Comparison of ENCODE assay signal across 8 cellular contexts in genomic region chr11:3159296-3160190, GRCh38. TPM values are rescaled to one million over a fixed set of nuclear protein-coding genes. Genes with fewer than 3 reads are reported as not detected.
DNase-seq lines count a peak whose midpoint lies in the region; FAIRE-seq and TF ChIP-seq lines count a peak whose summit lies in the region.

No MANE protein-coding gene starts in this region.

- H3K27ac ChIP-seq in mesodermal cell (ENCODE audit: low read depth, low read length, severe bottlenecking), result no peak overlapping the region
- peak overlapping the region in 1 of 2 donors; percentile 26 for H3K27ac ChIP-seq in testis

- H3K4me1 ChIP-seq in mesodermal cell (ENCODE audit: control insufficient read depth, insufficient read depth, low read length, poor library complexity, severe bottlenecking), result peaks cover 32% of the 10 kb centered on the region
- peaks cover 33% of the 10 kb centered on the region for H3K4me1 ChIP-seq in testis

- H3K9me3 ChIP-seq in mesodermal cell (ENCODE audit: control insufficient read depth, low read length) (no peaks in the 10 kb centered on the region), testis (no peaks in the 10 kb centered on the region)

- H3K27me3 ChIP-seq in testis, result no peaks in the 10 kb centered on the region

- H3K4me3 ChIP-seq in epithelial cell of esophagus (ENCODE audit: low read length) (peak overlapping the region; percentile 47), mesodermal cell (ENCODE audit: extremely low read depth, insufficient read depth, low read length, poor library complexity, severe bottlenecking) (peak overlapping the region; percentile 45), testis (peak overlapping the region; percentile 19 to 53)

- TF ChIP-seq POLR2A in testis (IDR thresholded peaks at IDR 0.05), result no peak
- no peak for TF ChIP-seq POLR2A in GM12891 (IDR thresholded peaks at IDR 0.05; ENCODE audit: low read depth, low read length)

- DNase-seq in NCI-H1105 treated with DMSO at 0.1 percent for 48 hours (lab: John Stamatoyannopoulos, UW), result peak; percentile 14
- DNase-seq in epithelial cell of esophagus (ENCODE audit: low read depth), result no peak
- DNase-seq in testis, result peak; percentile 66
- DNase-seq in superior temporal gyrus (ENCODE audit: extremely low spot score), result no peak
- no peak for DNase-seq in NCI-H526 (lab: John Stamatoyannopoulos, UW)
- no peak for DNase-seq in NCI-H748 (lab: John Stamatoyannopoulos, UW; ENCODE audit: unreplicated experiment)
- no peak for DNase-seq in GM12891 (ENCODE audit: insufficient read length, low spot score)

- 75 to 76% methylated on average over 12 to 14 of the region's 14 CpGs for WGBS in mesodermal cell (ENCODE audit: insufficient coverage in 2 of 2), 2 experiments
- WGBS in testis, 2 donors, result 43 to 52% methylated on average over 8 to 14 of the region's 14 CpGs

- intact Hi-C loops in testis (cut with DNase I; ENCODE audit: low total_unique reads), result loop anchor here (10.0 kb wide), 1 partner anchor 65 kb away; no protein-coding TSS in a partner anchor

- FAIRE-seq in GM12891 (lab: Jason Lieb, UNC), result no peak

- TF ChIP-seq CTCF in epithelial cell of esophagus (IDR thresholded peaks at IDR 0.05; ENCODE audit: insufficient read depth, low read depth, low read length, missing control alignments) (no peak), testis (IDR thresholded peaks at IDR 0.05) (no peak)

- H3K36me3 ChIP-seq in mesodermal cell (ENCODE audit: control insufficient read depth, insufficient read depth, low read length) (peaks cover 3% of the 10 kb centered on the region), testis (ENCODE audit: low read depth, missing control alignments) (no peaks in the 10 kb centered on the region)

TF ChIP-seq in GM12891, 5 proteins besides CTCF, POLR2A, EP300 and RAD21:
- TF ChIP-seq POLR2AphosphoS5 (IDR thresholded peaks at IDR 0.05; ENCODE audit: low read depth, low read length) (no peak), PAX5 (IDR thresholded peaks at IDR 0.05; ENCODE audit: insufficient read depth, low read length, severe bottlenecking) (no peak), SPI1 (IDR thresholded peaks at IDR 0.05; ENCODE audit: low read depth, low read length) (no peak)

RNA-seq across cellular contexts. Expression of gene OSBPL5, which starts 5.6 kb away (rescaled TPM):
- 15.9 TPM for polyA plus RNA-seq in mesodermal cell (2013, experiment 1 of 2)
- 11.4 TPM for polyA plus RNA-seq in mesodermal cell (2013, experiment 2 of 2)
- total RNA-seq in testis, result 10 to 100 TPM; 13.2 to 18.1 TPM
- 8.9 TPM for polyA plus RNA-seq in testis (ENCODE audit: insufficient read depth, low read depth, low replicate concordance)
- not detected for polyA plus RNA-seq in GM12891 (2012; ENCODE audit: low read depth, missing spikeins)

RNA-seq across cellular contexts. Expression of gene MRGPRG, which starts 59.1 kb away (rescaled TPM):
- not detected for polyA plus RNA-seq in mesodermal cell (2013, experiment 1 of 2)
- not detected for polyA plus RNA-seq in mesodermal cell (2013, experiment 2 of 2)
- under 1 TPM in 1 of 2 donors, not detected in 1; 0.50 TPM for total RNA-seq in testis
- not detected for polyA plus RNA-seq in testis (ENCODE audit: insufficient read depth, low read depth, low replicate concordance)
- polyA plus RNA-seq in GM12891 (2012; ENCODE audit: low read depth, missing spikeins), result not detected

Comparison
In these comparisons a context has a peak if more than half of its experiments do, and no peak if none do; other contexts are left out.
1. DNase-seq: peak in NCI-H1105 treated with DMSO at 0.1 percent for 48 hours (single experiment) and testis (single experiment); none in epithelial cell of esophagus (single experiment), superior temporal gyrus (single experiment), NCI-H526 (0 of 2), NCI-H748 (single experiment) and GM12891 (single experiment).
2. Peak in every context shown above with its lines, with median percentiles within 50 percentile points of each other: H3K4me3 ChIP-seq.